ENCODE assay signal across 12 cellular contexts in genomic region chr2:105794926-105795574, GRCh38. TPM values are rescaled to one million over a fixed set of nuclear protein-coding genes. Genes with fewer than 3 reads are reported as not detected.
DNase-seq lines count a peak whose midpoint lies in the region; ATAC-seq and FAIRE-seq lines count a peak whose summit lies in the region.
"Had no signal": no experiment of that assay in that cellular context is flagged by ENCODE, and none has a peak within 500 bp of the region (broad histone marks: within the 10 kb centered on the region; RNA-seq: fewer than 3 reads in every experiment).

No MANE protein-coding gene starts in this region.

- no peaks in the 10 kb centered on the region for H3K27me3 ChIP-seq in CD8-positive, alpha-beta memory T cell (ENCODE audit: insufficient read depth, low read length, poor library complexity, severe bottlenecking)
- H3K27me3 ChIP-seq: SJSA1 had no signal

- H3K36me3 ChIP-seq in CD8-positive, alpha-beta memory T cell (ENCODE audit: insufficient read depth, low read length) = no peaks in the 10 kb centered on the region
- H3K36me3 ChIP-seq: SJSA1 had no signal

- peaks cover 97% of the 10 kb centered on the region for H3K4me1 ChIP-seq in CD8-positive, alpha-beta memory T cell (ENCODE audit: insufficient read depth, low read length)

- H3K27me3 Mint-ChIP-seq in CD8-positive, alpha-beta memory T cell = peaks cover 0 to 3% of the 10 kb centered on the region in 2 donors
- no peaks in the 10 kb centered on the region for H3K27me3 Mint-ChIP-seq in activated CD4-positive, alpha-beta memory T cell treated with anti-CD3 and anti-CD28 coated beads, Interleukin-2, amount 10 ng/mL, durations not matched to agents 7 days and 5 days
- no peaks in the 10 kb centered on the region for H3K27me3 Mint-ChIP-seq in memory B cell

- H3K4me3 Mint-ChIP-seq in CD8-positive, alpha-beta memory T cell = peak overlapping the region; percentile 65 to 92 (median 79)
- H3K4me3 Mint-ChIP-seq in activated CD4-positive, alpha-beta memory T cell treated with anti-CD3 and anti-CD28 coated beads, Interleukin-2, amount 10 ng/mL, durations not matched to agents 7 days and 5 days = peak overlapping the region; percentile 69
- peak overlapping the region; percentile 84 for H3K4me3 Mint-ChIP-seq in memory B cell

- FAIRE-seq in GM19239 (lab: Jason Lieb, UNC) = peak; percentile 21
- FAIRE-seq: endometrium had no signal

- ATAC-seq in memory B cell (ENCODE audit: low read depth) (no peak), HG02588 (IDR thresholded peaks at IDR 0.05; ENCODE audit: unreplicated experiment) (no peak), GM18520 (IDR thresholded peaks at IDR 0.05; ENCODE audit: unreplicated experiment) (no peak), GM21381 (IDR thresholded peaks at IDR 0.05; ENCODE audit: unreplicated experiment) (no peak)

- CTCF ChIA-PET in CD8-positive, alpha-beta memory T cell (lab: Charles Lee) = interaction anchor here (6.0 kb wide), 1 partner anchor 7 kb away, joined by 25 read pairs; no protein-coding TSS in a partner anchor
- CTCF ChIA-PET in activated CD4-positive, alpha-beta memory T cell treated with anti-CD3 and anti-CD28 coated beads, Interleukin-2, amount 10 ng/mL, durations not matched to agents 7 days and 5 days (lab: Charles Lee) = interaction anchor here (1.3 kb wide), 1 partner anchor 8 kb away, joined by 9 read pairs; no protein-coding TSS in a partner anchor

- H3K27ac Mint-ChIP-seq in CD8-positive, alpha-beta memory T cell = peak overlapping the region; percentile 85 to 98 (median 94)
- peak overlapping the region; percentile 98 for H3K27ac Mint-ChIP-seq in activated CD4-positive, alpha-beta memory T cell treated with anti-CD3 and anti-CD28 coated beads, Interleukin-2, amount 10 ng/mL, durations not matched to agents 7 days and 5 days
- peak overlapping the region; percentile 96 for H3K27ac Mint-ChIP-seq in memory B cell

- peaks cover 91 to 99% (median 98%) of the 10 kb centered on the region in 3 donors for H3K4me1 Mint-ChIP-seq in CD8-positive, alpha-beta memory T cell
- H3K4me1 Mint-ChIP-seq in activated CD4-positive, alpha-beta memory T cell treated with anti-CD3 and anti-CD28 coated beads, Interleukin-2, amount 10 ng/mL, durations not matched to agents 7 days and 5 days = peaks cover 93% of the 10 kb centered on the region
- H3K4me1 Mint-ChIP-seq in memory B cell = peaks cover 64% of the 10 kb centered on the region

- POLR2A ChIA-PET in CD8-positive, alpha-beta memory T cell (lab: Charles Lee) = no interaction called here
- POLR2A ChIA-PET in activated CD4-positive, alpha-beta memory T cell treated with anti-CD3 and anti-CD28 coated beads, Interleukin-2, amount 10 ng/mL, durations not matched to agents 7 days and 5 days (lab: Charles Lee) = interaction anchor here (1.0 to 10.7 kb wide), 10 partner anchors 6 to 365 kb away, joined by 3 to 106 read pairs (median 24); no protein-coding TSS in a partner anchor

- peaks cover 0 to 6% (median 6%) of the 10 kb centered on the region in 3 donors for H3K36me3 Mint-ChIP-seq in CD8-positive, alpha-beta memory T cell
- H3K36me3 Mint-ChIP-seq in activated CD4-positive, alpha-beta memory T cell treated with anti-CD3 and anti-CD28 coated beads, Interleukin-2, amount 10 ng/mL, durations not matched to agents 7 days and 5 days (ENCODE audit: low read depth) = peaks cover 29% of the 10 kb centered on the region
- H3K36me3 Mint-ChIP-seq in memory B cell = no peaks in the 10 kb centered on the region

- no peak for DNase-seq in CD8-positive, alpha-beta memory T cell
- DNase-seq in GM19239 (ENCODE audit: insufficient read length, low spot score) (no peak), memory B cell (ENCODE audit: low spot score in 2 of 2) (no peak), activated gamma-delta T cell (lab: John Stamatoyannopoulos, UW) (no peak)
- DNase-seq in activated CD4-positive, alpha-beta memory T cell treated with anti-CD3 and anti-CD28 coated beads, Interleukin-2, amount 10 ng/mL, durations not matched to agents 7 days and 5 days = no peak
- DNase-seq: activated CD4-positive, CD25-positive, alpha-beta regulatory T cell treated with anti-CD3 and anti-CD28 coated beads, Interleukin-2, amount 50 U/mL, for 72 hours; aorta had no signal

- H3K9me3 ChIP-seq in CD8-positive, alpha-beta memory T cell (ENCODE audit: low read length) = no peaks in the 10 kb centered on the region
- H3K9me3 ChIP-seq: SJSA1 had no signal

- no peaks in the 10 kb centered on the region for H3K9me3 Mint-ChIP-seq in CD8-positive, alpha-beta memory T cell
- H3K9me3 Mint-ChIP-seq in activated CD4-positive, alpha-beta memory T cell treated with anti-CD3 and anti-CD28 coated beads, Interleukin-2, amount 10 ng/mL, durations not matched to agents 7 days and 5 days = peaks cover 4% of the 10 kb centered on the region
- H3K9me3 Mint-ChIP-seq in memory B cell = no peaks in the 10 kb centered on the region

- H3K4me3 ChIP-seq in CD8-positive, alpha-beta memory T cell (ENCODE audit: low read length) = peak overlapping the region; percentile 24
- H3K4me3 ChIP-seq: SJSA1 had no signal

- H3K27ac ChIP-seq in CD8-positive, alpha-beta memory T cell (ENCODE audit: low read depth, low read length) = no peak overlapping the region
- H3K27ac ChIP-seq: SJSA1 had no signal

RNA-seq across cellular contexts. Expression of gene NCK2, which starts 50.3 kb away (rescaled TPM):
- 10 to 100 TPM; 72.4 to 76.1 TPM for total RNA-seq in CD8-positive, alpha-beta memory T cell
- polyA plus RNA-seq in CD8-positive, alpha-beta memory T cell = 77.9 TPM
- 10 to 100 TPM; 70.8 to 75.9 TPM for total RNA-seq in activated CD4-positive, alpha-beta memory T cell treated with anti-CD3 and anti-CD28 coated beads, Interleukin-2, amount 10 ng/mL, durations not matched to agents 7 days and 5 days
